Comparison of ENCODE assay signal across 8 cellular contexts in genomic region chr4:140720387-140721087, GRCh38. TPM values are rescaled to one million over a fixed set of nuclear protein-coding genes. Genes with fewer than 3 reads are reported as not detected.
DNase-seq lines count a peak whose midpoint lies in the region; ATAC-seq and TF ChIP-seq lines count a peak whose summit lies in the region.

No MANE protein-coding gene starts in this region.

- POLR2A ChIA-PET in MCF 10A (lab: Yijun Ruan, JAX): interaction anchor here (1.6 kb wide), 1 partner anchor 15 kb away, joined by 5 read pairs; no protein-coding TSS in a partner anchor

- peak; percentile 33 for ATAC-seq in HG03103 (IDR thresholded peaks at IDR 0.05; ENCODE audit: low read depth, unreplicated experiment)
- no peak for ATAC-seq in HG03097 (IDR thresholded peaks at IDR 0.05; ENCODE audit: low FRiP score, unreplicated experiment)

- H3K79me1 ChIP-seq in mesendoderm (ENCODE audit: low read length): peaks cover 5% of the 10 kb centered on the region

- no peak overlapping the region for H3K56ac ChIP-seq in mesendoderm (ENCODE audit: low read length)

- TF ChIP-seq EP300 in transverse colon (IDR thresholded peaks at IDR 0.05; ENCODE audit: low read depth): no peak

- H3K4ac ChIP-seq in mesendoderm (ENCODE audit: low read depth, low read length): no peak overlapping the region

- H2BK15ac ChIP-seq in mesendoderm (replicated peaks; ENCODE audit: low read depth): no peak overlapping the region

- TF ChIP-seq CTCF in breast epithelium (IDR thresholded peaks at IDR 0.05) (no peak), MCF 10A (IDR thresholded peaks at IDR 0.05; ENCODE audit: unreplicated experiment) (no peak), transverse colon (IDR thresholded peaks at IDR 0.05) (no peak)

- peaks cover 0 to 24% of the 10 kb centered on the region in 2 donors for H3K4me1 ChIP-seq in breast epithelium
- no peaks in the 10 kb centered on the region for H3K4me1 ChIP-seq in effector memory CD4-positive, alpha-beta T cell (ENCODE audit: control insufficient read depth, insufficient read depth, low read length, poor library complexity, severe bottlenecking)
- peaks cover 0 to 29% (median 5%) of the 10 kb centered on the region in 4 donors for H3K4me1 ChIP-seq in transverse colon
- no peaks in the 10 kb centered on the region for H3K4me1 ChIP-seq in mesendoderm (ENCODE audit: control insufficient read depth, low read depth, low read length)

- in situ Hi-C loops in transverse colon (cut with MboI; ENCODE audit: low pct_ligation_motif_present in 1 of 4, low pct_unique_long_range_greater_than_20kb in 1 of 4, low sequenced_read_pairs in 3 of 4): no loop called here

- no peak overlapping the region for H3K4me2 ChIP-seq in mesendoderm (ENCODE audit: low read length)

- H4K5ac ChIP-seq in mesendoderm (ENCODE audit: low read length): no peak overlapping the region

- no peak overlapping the region for H3K18ac ChIP-seq in mesendoderm (ENCODE audit: low read length)

- H3K27me3 ChIP-seq in breast epithelium (no peaks in the 10 kb centered on the region), transverse colon (no peaks in the 10 kb centered on the region), mesendoderm (ENCODE audit: insufficient read depth, low read length, poor library complexity) (no peaks in the 10 kb centered on the region)
- H3K27me3 ChIP-seq in effector memory CD4-positive, alpha-beta T cell (replicated peaks; ENCODE audit: control insufficient read depth, insufficient read depth, low read length, poor library complexity, severe bottlenecking): no peaks in the 10 kb centered on the region

- no peak overlapping the region for H3K23ac ChIP-seq in mesendoderm (ENCODE audit: low read length)

- no peaks in the 10 kb centered on the region for H3K36me3 ChIP-seq in breast epithelium
- no peaks in the 10 kb centered on the region for H3K36me3 ChIP-seq in effector memory CD4-positive, alpha-beta T cell (ENCODE audit: control insufficient read depth, insufficient read depth, low read length)
- H3K36me3 ChIP-seq in transverse colon: no peaks in the 10 kb centered on the region
- H3K36me3 ChIP-seq in mesendoderm (ENCODE audit: control insufficient read depth, insufficient read depth, low read length): no peaks in the 10 kb centered on the region

- CTCF ChIA-PET in MCF 10A (lab: Yijun Ruan, JAX): interaction anchor here (0.6 to 1.6 kb wide), 3 partner anchors 9 to 18 kb away, joined by 3 to 6 read pairs (median 4); no protein-coding TSS in a partner anchor

- intact Hi-C loops in breast epithelium (cut with DNase I; ENCODE audit: low total_unique reads) (no loop called here), MCF 10A (cut with micrococcal nuclease) (no loop called here), transverse colon (cut with DNase I; ENCODE audit: low total_unique reads) (no loop called here)

- no peaks in the 10 kb centered on the region for H3K27me3 Mint-ChIP-seq in MCF 10A (ENCODE audit: insufficient read depth, unreplicated experiment)

- no peak overlapping the region for H3K27ac Mint-ChIP-seq in MCF 10A (ENCODE audit: low read depth, unreplicated experiment)

- BruUV-seq in MCF 10A (replicated peaks; lab: Mats Ljungman, UMichigan): no TSS peak

- no peak overlapping the region for H2AK5ac ChIP-seq in mesendoderm (ENCODE audit: low read length)

- WGBS in transverse colon (ENCODE audit: low coverage in 1 of 2), 2 donors: 64 to 73% methylated on average over 2 to 6 of the region's 7 CpGs
- no CpG with 5 or more reads among the region's 7 CpGs for WGBS in mesendoderm (ENCODE audit: extremely low coverage, insufficient coverage, low lambda C conversion rate)

- peaks cover 21% of the 10 kb centered on the region for H3K4me1 Mint-ChIP-seq in MCF 10A (ENCODE audit: insufficient read depth, unreplicated experiment)

- peaks cover 7% of the 10 kb centered on the region for H3K36me3 Mint-ChIP-seq in MCF 10A (ENCODE audit: insufficient read depth, unreplicated experiment)

- H2BK5ac ChIP-seq in mesendoderm (ENCODE audit: low read length): no peak overlapping the region

- DNase-seq in breast epithelium (ENCODE audit: low spot score in 2 of 2) (no peak), MCF 10A (ENCODE audit: unreplicated experiment) (no peak), transverse colon (no peak), mesendoderm (no peak)
- DNase-seq in effector memory CD4-positive, alpha-beta T cell: no peak
- DNase-seq in activated naive CD4-positive, alpha-beta T cell (lab: John Stamatoyannopoulos, UW): no peak

- H2BK120ac ChIP-seq in mesendoderm (ENCODE audit: low read depth, low read length): no peak overlapping the region

- H3K79me2 ChIP-seq in mesendoderm (ENCODE audit: control insufficient read depth, insufficient read depth, low read length): no peaks in the 10 kb centered on the region

- no peaks in the 10 kb centered on the region for H3K9me3 Mint-ChIP-seq in MCF 10A (ENCODE audit: unreplicated experiment)

- H4K8ac ChIP-seq in mesendoderm (ENCODE audit: low read depth, low read length): no peak overlapping the region

- no peak overlapping the region for H3K4me3 Mint-ChIP-seq in MCF 10A (ENCODE audit: unreplicated experiment)

- H3K27ac ChIP-seq in breast epithelium: peak overlapping the region; percentile 67 to 73
- H3K27ac ChIP-seq in effector memory CD4-positive, alpha-beta T cell (ENCODE audit: insufficient read depth, low read length, poor library complexity, severe bottlenecking): no peak overlapping the region
- H3K27ac ChIP-seq in transverse colon: peak overlapping the region; percentile 40 to 59 (median 51)
- no peak overlapping the region for H3K27ac ChIP-seq in mesendoderm (ENCODE audit: low read depth, low read length)

- no peak for TF ChIP-seq POLR2A in breast epithelium (IDR thresholded peaks at IDR 0.05)
- TF ChIP-seq POLR2A in transverse colon (IDR thresholded peaks at IDR 0.05): no peak

- no peak overlapping the region for H3K9ac ChIP-seq in mesendoderm (ENCODE audit: low read length)

- no peaks in the 10 kb centered on the region for H3K9me3 ChIP-seq in breast epithelium
- H3K9me3 ChIP-seq in effector memory CD4-positive, alpha-beta T cell (ENCODE audit: control insufficient read depth, low read length): no peaks in the 10 kb centered on the region
- H3K9me3 ChIP-seq in transverse colon: no peaks in the 10 kb centered on the region

- H3K4me3 ChIP-seq in breast epithelium (peak overlapping the region in 2 of 3 donors; percentile 12 to 50), transverse colon (peak overlapping the region in 1 of 4 donors; percentile 10), mesendoderm (ENCODE audit: low read length) (no peak overlapping the region)
- H3K4me3 ChIP-seq in effector memory CD4-positive, alpha-beta T cell (ENCODE audit: insufficient read depth, low read depth, low read length, poor library complexity, severe bottlenecking): peak overlapping the region; percentile 11

RNA-seq across cellular contexts. Expression of gene TBC1D9, which starts 35.6 kb away (rescaled TPM):
- total RNA-seq in breast epithelium: 100 to 1,000 TPM in 2 of 3 donors, 10 to 100 TPM in 1; 28.3 to 195 (median 152) TPM
- 17.4 and 23.2 TPM in 2 replicates for total RNA-seq in MCF 10A (2022)
- 10 to 100 TPM in 3 of 4 donors, 1 to 10 TPM in 1; 8.2 to 21.4 (median 16.3) TPM for total RNA-seq in transverse colon
- 9.4 TPM for polyA plus RNA-seq in mesendoderm (2013, experiment 1 of 2)
- polyA plus RNA-seq in mesendoderm (2013, experiment 2 of 2): 8.4 TPM

Comparison
In these comparisons a context has a peak if more than half of its experiments do, and no peak if none do; other contexts are left out.
1. H3K27ac ChIP-seq: peak in breast epithelium (2 of 2) and transverse colon (4 of 4); none in effector memory CD4-positive, alpha-beta T cell (single experiment) and mesendoderm (single experiment).